23 cellular contexts compared by ENCODE assay signal in genomic region chr9:122251351-122251750, GRCh38. TPM values are rescaled to one million over a fixed set of nuclear protein-coding genes. Genes with fewer than 3 reads are reported as not detected.
A peak's percentile ranks its signal among the peaks of the same experiment; 100 is the strongest.
DNase-seq lines count a peak whose midpoint lies in the region; ATAC-seq and TF ChIP-seq lines count a peak whose summit lies in the region.
"Had no signal": no experiment of that assay in that cellular context is flagged by ENCODE, and none has a peak within 500 bp of the region (broad histone marks: within the 10 kb centered on the region; RNA-seq: fewer than 3 reads in every experiment).

No MANE protein-coding gene starts in this region.

- ATAC-seq in WTC11 (no peak), GM21576 (IDR thresholded peaks at IDR 0.05; ENCODE audit: unreplicated experiment) (no peak), GM21381 (IDR thresholded peaks at IDR 0.05; ENCODE audit: unreplicated experiment) (no peak)
- ATAC-seq: HCT116, Right ventricle myocardium inferior had no signal

- H3K4me1 Mint-ChIP-seq in WTC11 (peaks cover 42% of the 10 kb centered on the region), Caco-2 (ENCODE audit: low read depth, unreplicated experiment) (no peaks in the 10 kb centered on the region)

- TF ChIP-seq CTCF in WTC11 (IDR thresholded peaks at IDR 0.05) (no peak), dorsolateral prefrontal cortex (IDR thresholded peaks at IDR 0.05 in 54 of 56, conservative IDR thresholded peaks at IDR 0.05 in 2 of 56; ENCODE audit: low read depth in 1 of 56, partially characterized antibody in 56 of 56) (no peak), Caco-2 (IDR thresholded peaks at IDR 0.05; ENCODE audit: insufficient read depth in 1 of 2, low read depth in 1 of 2, low read length in 1 of 2, severe bottlenecking in 1 of 2, unreplicated experiment in 1 of 2) (no peak)

- BruUV-seq in Caco-2 (replicated peaks; lab: Mats Ljungman, UMichigan) = no TSS peak

- H3K9me3 Mint-ChIP-seq in WTC11 (no peaks in the 10 kb centered on the region), Caco-2 (ENCODE audit: unreplicated experiment) (no peaks in the 10 kb centered on the region)
- H3K9me3 Mint-ChIP-seq: CD8-positive, alpha-beta memory T cell; IgD-negative memory B cell had no signal

- H3K4me1 ChIP-seq in Caco-2 = no peaks in the 10 kb centered on the region
- H3K4me1 ChIP-seq: Peyer's patch had no signal

- CTCF ChIA-PET in WTC11 (lab: Charles Lee) = no interaction called here
- CTCF ChIA-PET in Caco-2 (lab: Charles Lee) = no interaction called here

- H3K9me3 ChIP-seq in Caco-2 = no peaks in the 10 kb centered on the region
- H3K9me3 ChIP-seq: Peyer's patch had no signal

- DNase-seq in Ammon's horn (ENCODE audit: low spot score) (peak; percentile 55), WTC11 (ENCODE audit: low spot score) (no peak), dorsolateral prefrontal cortex (no peak), pons (ENCODE audit: low spot score) (peak; percentile 85), Caco-2 (no peak), RPMI8226 (no peak)
- DNase-seq: AML-193; CD8-positive, alpha-beta memory T cell; DMS53; GF-D8; Karpas-422; NCI-H1694; NCI-H2081; NCI-H2171; NCI-H524 treated with DMSO at 0.1 percent for 48 hours; NCI-H82; Peyer's patch had no signal

- POLR2A ChIA-PET in WTC11 (lab: Charles Lee) (no interaction called here), Caco-2 (lab: Charles Lee) (no interaction called here)

- peak overlapping the region in 52 of 59 donors; percentile 0 to 85 (median 66) for H3K27ac ChIP-seq in dorsolateral prefrontal cortex
- H3K27ac ChIP-seq: C4-2B, Peyer's patch had no signal

- no peaks in the 10 kb centered on the region for H3K27me3 Mint-ChIP-seq in WTC11 (ENCODE audit: low read depth)
- no peaks in the 10 kb centered on the region for H3K27me3 Mint-ChIP-seq in Caco-2 (ENCODE audit: insufficient read depth, unreplicated experiment)
- H3K27me3 Mint-ChIP-seq: CD8-positive, alpha-beta memory T cell; IgD-negative memory B cell had no signal

- intact Hi-C loops in dorsolateral prefrontal cortex (cut with DNase I) = no loop called here
- intact Hi-C loops in Caco-2 (cut with micrococcal nuclease; ENCODE audit: unreplicated experiment) = no loop called here

- no peaks in the 10 kb centered on the region for H3K36me3 ChIP-seq in Caco-2 (ENCODE audit: control insufficient read depth, insufficient read depth, low read length)

- H3K27ac Mint-ChIP-seq in WTC11 (peak overlapping the region; percentile 31), Caco-2 (ENCODE audit: unreplicated experiment) (no peak overlapping the region)
- H3K27ac Mint-ChIP-seq: IgD-negative memory B cell had no signal

- no peak overlapping the region for H3K4me3 Mint-ChIP-seq in WTC11
- no peak overlapping the region for H3K4me3 Mint-ChIP-seq in Caco-2 (ENCODE audit: unreplicated experiment)
- H3K4me3 Mint-ChIP-seq: CD8-positive, alpha-beta memory T cell; IgD-negative memory B cell had no signal

- H3K27me3 ChIP-seq in dorsolateral prefrontal cortex (no peaks in the 10 kb centered on the region), Caco-2 (replicated peaks; ENCODE audit: control insufficient read depth, insufficient read depth, low read length) (no peaks in the 10 kb centered on the region)
- H3K27me3 ChIP-seq: Peyer's patch had no signal

- no peak overlapping the region for H3K4me3 ChIP-seq in dorsolateral prefrontal cortex
- no peak overlapping the region for H3K4me3 ChIP-seq in Caco-2 (ENCODE audit: low read depth, low read length)
- H3K4me3 ChIP-seq: Peyer's patch had no signal

- peaks cover 28% of the 10 kb centered on the region for H3K36me3 Mint-ChIP-seq in WTC11
- peaks cover 18% of the 10 kb centered on the region for H3K36me3 Mint-ChIP-seq in Caco-2 (ENCODE audit: insufficient read depth, unreplicated experiment)

TF ChIP-seq in WTC11, 78 proteins besides CTCF, POLR2A, EP300 and RAD21 (continues in another document):
- TF ChIP-seq ATF3 (CRISPR knock-in tag; conservative IDR thresholded peaks at IDR 0.05) (no peak), E2F5 (CRISPR knock-in tag; IDR thresholded peaks at IDR 0.05) (no peak), ZNF425 (CRISPR knock-in tag; conservative IDR thresholded peaks at IDR 0.05) (no peak), MLX (CRISPR knock-in tag; IDR thresholded peaks at IDR 0.05) (no peak), ZNF219 (CRISPR knock-in tag; IDR thresholded peaks at IDR 0.05; ENCODE audit: borderline replicate concordance) (no peak), MXD4 (CRISPR knock-in tag; IDR thresholded peaks at IDR 0.05; ENCODE audit: borderline replicate concordance) (no peak), IRF1 (CRISPR knock-in tag; IDR thresholded peaks at IDR 0.05) (no peak), PRRX2 (CRISPR knock-in tag; IDR thresholded peaks at IDR 0.05) (no peak)

RNA-seq across cellular contexts. Expression of gene RBM18, which starts 13.3 kb away (rescaled TPM):
- total RNA-seq in WTC11 (2021) (11.4 to 14.3 TPM (median 13.1 TPM) in 3 replicates), dorsolateral prefrontal cortex (10 to 100 TPM; 14.1 to 43.0 (median 29.6) TPM), Caco-2 (2022) (20.6 and 23.1 TPM in 2 replicates)

RNA-seq across cellular contexts. Expression of gene MRRF, which starts 13.3 kb away (rescaled TPM):
- total RNA-seq in WTC11 (2021) = 36.1 to 42.3 TPM (median 38.8 TPM) in 3 replicates
- total RNA-seq in dorsolateral prefrontal cortex = 10 to 100 TPM; 21.9 to 44.0 (median 29.3) TPM
- total RNA-seq in Caco-2 (2022) = 61.7 and 64.6 TPM in 2 replicates

RNA-seq across cellular contexts. Expression of gene LHX6, which starts 22.6 kb away (rescaled TPM):
- total RNA-seq in WTC11 (2021) = 0.71 to 1.5 TPM (median 1.5 TPM) in 3 replicates
- total RNA-seq in dorsolateral prefrontal cortex = 10 to 100 TPM in 95 of 120 experiments, 1 to 10 TPM in 25; 4.6 to 27.9 (median 13.8) TPM
- 6.1 and 7.6 TPM in 2 replicates for total RNA-seq in Caco-2 (2022)
- total RNA-seq: CD8-positive, alpha-beta memory T cell had no signal

Comparison
In these comparisons a context has a peak if more than half of its experiments do, and no peak if none do; other contexts are left out.
1. DNase-seq: peak in Ammon's horn (single experiment) and pons (single experiment); none in WTC11 (single experiment), dorsolateral prefrontal cortex (0 of 10), Caco-2 (0 of 2) and RPMI8226 (single experiment).